In genomic region chrX:108435261-108435660, GRCh38 we compare ENCODE assay signal across 1 cellular context.
TF ChIP-seq lines count a peak whose summit lies in the region.

No MANE protein-coding gene starts in this region.

TF ChIP-seq in HepG2, 621 proteins besides CTCF, POLR2A, EP300 and RAD21:
- TF ChIP-seq MTA3 (CRISPR knock-in tag; IDR thresholded peaks at IDR 0.05) (no peak), BCL6 (CRISPR knock-in tag; IDR thresholded peaks at IDR 0.05) (peak; percentile 64)
TF ChIP-seq in HepG2: peak in this region for 1.
